Comparison of ENCODE assay signal across 21 cellular contexts in genomic region chr4:139540161-139540560, GRCh38.
"Had no signal": no experiment of that assay in that cellular context is flagged by ENCODE, and none has a peak within 500 bp of the region (broad histone marks: within the 10 kb centered on the region; RNA-seq: fewer than 3 reads in every experiment).

No MANE protein-coding gene starts in this region.

- H3K4me3 ChIP-seq: esophagus squamous epithelium, gastroesophageal sphincter, left ventricle myocardium inferior, lower lobe of right lung, stomach, thoracic aorta, transverse colon had no signal

- DNase-seq: cerebellar nuclear complex; dermis blood vessel endothelial cell; esophagus squamous epithelium; foreskin fibroblast; glutamatergic neuron; immature natural killer cell; kidney; left cardiac atrium; left ventricle myocardium inferior; lower lobe of right lung; midbrain; naive B cell; posterior cingulate gyrus; small intestine; stimulated activated CD4-positive, alpha-beta T cell treated with anti-CD3 and anti-CD28 coated beads, Interleukin-12 subunit alpha, Interleukin-12 subunit beta, amount 100 ng/mL, for 4 hours; stimulated activated naive CD4-positive, alpha-beta T cell; stomach; substantia nigra; transverse colon had no signal

- H3K9me3 ChIP-seq: esophagus squamous epithelium, gastroesophageal sphincter, left ventricle myocardium inferior, lower lobe of right lung, stomach, thoracic aorta, transverse colon had no signal

- H3K27me3 ChIP-seq: esophagus squamous epithelium, gastroesophageal sphincter, stomach, transverse colon had no signal

- H3K27ac ChIP-seq: esophagus squamous epithelium, gastroesophageal sphincter, left ventricle myocardium inferior, lower lobe of right lung, stomach, thoracic aorta, transverse colon had no signal
